Comparison of ENCODE assay signal across 8 cellular contexts in genomic region chr13:48235100-48235813, GRCh38. TPM values are rescaled to one million over a fixed set of nuclear protein-coding genes. Genes with fewer than 3 reads are reported as not detected.
A peak's percentile ranks its signal among the peaks of the same experiment; 100 is the strongest.
DNase-seq lines count a peak whose midpoint lies in the region; ATAC-seq, FAIRE-seq and TF ChIP-seq lines count a peak whose summit lies in the region.

No MANE protein-coding gene starts in this region.

- no peaks in the 10 kb centered on the region for H3K9me3 ChIP-seq in astrocyte (ENCODE audit: insufficient read depth, low read depth, low read length)
- H3K9me3 ChIP-seq in gastrocnemius medialis: no peaks in the 10 kb centered on the region

- H2AFZ ChIP-seq in astrocyte (ENCODE audit: low read depth, low read length): no peak overlapping the region

- H3K79me2 ChIP-seq in astrocyte (ENCODE audit: insufficient read depth, low read length): peaks cover 70% of the 10 kb centered on the region

- peak overlapping the region; percentile 87 for H3K27ac Mint-ChIP-seq in astrocyte (ENCODE audit: unreplicated experiment)

- H3K9me3 Mint-ChIP-seq in astrocyte (ENCODE audit: unreplicated experiment): no peaks in the 10 kb centered on the region

- H3K27me3 Mint-ChIP-seq in astrocyte (ENCODE audit: low read depth, unreplicated experiment): no peaks in the 10 kb centered on the region

- H3K4me3 ChIP-seq in astrocyte (ENCODE audit: insufficient read depth, low read depth, low read length) (peak overlapping the region; percentile 86), iPS-11a (ENCODE audit: low read depth, low read length) (peak overlapping the region; percentile 99), gastrocnemius medialis (peak overlapping the region; percentile 76 to 99 (median 88))

- H3K4me2 ChIP-seq in astrocyte (ENCODE audit: low read length): peak overlapping the region; percentile 88

- peak overlapping the region; percentile 94 for H3K9ac ChIP-seq in astrocyte (ENCODE audit: low read length)

- H3K36me3 ChIP-seq in astrocyte (ENCODE audit: insufficient read depth, low read length) (no peaks in the 10 kb centered on the region), gastrocnemius medialis (no peaks in the 10 kb centered on the region)

- H3K27ac ChIP-seq in astrocyte (ENCODE audit: low read depth, low read length) (peak overlapping the region; percentile 86), gastrocnemius medialis (peak overlapping the region; percentile 91 to 99 (median 97))

- FAIRE-seq in astrocyte (lab: Jason Lieb, UNC): peak; percentile 26

- ATAC-seq in GM21526 (IDR thresholded peaks at IDR 0.05; ENCODE audit: low FRiP score, unreplicated experiment) (peak; percentile 51), gastrocnemius medialis (peak; percentile 53 to 55)

- H3K4me1 Mint-ChIP-seq in astrocyte (ENCODE audit: low read depth, unreplicated experiment): peaks cover 27% of the 10 kb centered on the region

- TF ChIP-seq CTCF in astrocyte (IDR thresholded peaks at IDR 0.05; ENCODE audit: insufficient read depth, low read depth, low read length): no peak
- TF ChIP-seq CTCF in gastrocnemius medialis (IDR thresholded peaks at IDR 0.05 in 4 of 5, conservative IDR thresholded peaks at IDR 0.05 in 1 of 5): no peak

- intact Hi-C loops in gastrocnemius medialis (cut with DNase I; ENCODE audit: low total_unique reads): loop anchor here (5.0 kb wide), 1 partner anchor 337 kb away; no protein-coding TSS in a partner anchor

- peaks cover 2% of the 10 kb centered on the region for H3K36me3 Mint-ChIP-seq in astrocyte (ENCODE audit: low read depth, unreplicated experiment)

- H3K27me3 ChIP-seq in astrocyte (ENCODE audit: insufficient read depth, low read length): no peaks in the 10 kb centered on the region
- no peaks in the 10 kb centered on the region for H3K27me3 ChIP-seq in gastrocnemius medialis

- peaks cover 14% of the 10 kb centered on the region for H3K4me1 ChIP-seq in astrocyte (ENCODE audit: insufficient read depth, low read length)
- peaks cover 49 to 57% of the 10 kb centered on the region in 2 donors for H3K4me1 ChIP-seq in gastrocnemius medialis

- H3K4me3 Mint-ChIP-seq in astrocyte (ENCODE audit: unreplicated experiment): peak overlapping the region; percentile 99

- H4K20me1 ChIP-seq in astrocyte (ENCODE audit: insufficient read depth, low read length): peaks cover 34% of the 10 kb centered on the region

- TF ChIP-seq POLR2A in gastrocnemius medialis (IDR thresholded peaks at IDR 0.05): peak in 1 of 2 donors; percentile 61

- peak; percentile 61 for DNase-seq in DMS79 treated with DMSO at 0.1 percent for 48 hours (lab: John Stamatoyannopoulos, UW)
- DNase-seq in M059J (ENCODE audit: low read depth): peak; percentile 79
- peak; percentile 42 for DNase-seq in astrocyte (ENCODE audit: low read depth)
- DNase-seq in gastrocnemius medialis: peak; percentile 44 to 56
- DNase-seq in NCI-H774 (lab: John Stamatoyannopoulos, UW): no peak
- no peak for DNase-seq in stimulated activated CD4-positive, alpha-beta T cell treated with anti-CD3 and anti-CD28 coated beads, Interleukin-1b, Interleukin-23, amount 100 ng/mL, for 48 hours

- in situ Hi-C loops in gastrocnemius medialis (cut with MboI; ENCODE audit: low sequenced_read_pairs in 4 of 4): loop anchor here in 3 of 4 donors (5.0 to 10.0 kb wide), 3 partner anchors 67 to 110 kb away; partner anchors contain the start of gene RB1 (in 2 of the 3)

RNA-seq across cellular contexts. Expression of gene ITM2B, which starts 2.3 kb away (rescaled TPM):
- total RNA-seq in M059J (2014; rRNA removed; shearing (Covaris generic)): 386 and 387 TPM in 2 replicates
- total RNA-seq in astrocyte: 358 and 418 TPM in 2 replicates
- 100 to 1,000 TPM; 107 to 209 (median 168) TPM for total RNA-seq in gastrocnemius medialis

Comparison
In these comparisons a context has a peak if more than half of its experiments do, and no peak if none do; other contexts are left out.
1. DNase-seq: peak in DMS79 treated with DMSO at 0.1 percent for 48 hours (single experiment), M059J (single experiment), astrocyte (single experiment) and gastrocnemius medialis (2 of 2); none in NCI-H774 (single experiment) and stimulated activated CD4-positive, alpha-beta T cell treated with anti-CD3 and anti-CD28 coated beads, Interleukin-1b, Interleukin-23, amount 100 ng/mL, for 48 hours (single experiment).
2. Peak in every context shown above with its lines, with median percentiles within 50 percentile points of each other: H3K4me3 ChIP-seq.